ENCODE assay signal across 23 cellular contexts in the genomic region with DNA sequence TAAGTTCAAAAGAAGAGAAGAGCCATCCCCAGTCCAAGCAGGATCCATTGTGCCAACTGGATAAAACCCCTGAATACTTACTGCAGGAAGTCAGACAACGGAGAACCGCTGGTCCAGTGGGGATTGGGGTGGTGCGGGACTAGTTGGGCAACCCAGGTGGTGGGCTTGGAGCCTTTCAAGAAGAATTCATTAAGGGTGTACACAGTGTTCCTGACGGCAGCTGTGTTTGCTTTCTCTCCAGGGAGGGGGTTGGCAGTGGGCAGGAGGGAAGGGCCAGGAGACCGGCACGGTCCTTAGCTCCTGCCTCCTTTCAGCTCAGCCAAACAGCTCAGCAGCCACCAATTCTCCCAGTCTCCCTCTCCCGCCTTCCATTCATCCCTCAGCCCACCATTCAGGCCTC.
DNase-seq lines count a peak whose midpoint lies in the region; ATAC-seq and TF ChIP-seq lines count a peak whose summit lies in the region.
"Had no signal": no experiment of that assay in that cellular context is flagged by ENCODE, and none has a peak within 500 bp of the region (broad histone marks: within the 10 kb centered on the region; RNA-seq: fewer than 3 reads in every experiment).

No MANE protein-coding gene starts in this region.

- DNase-seq in COLO668 (lab: John Stamatoyannopoulos, UW; ENCODE audit: unreplicated experiment): peak; percentile 86
- DNase-seq in NCI-H1105 treated with DMSO at 0.1 percent for 48 hours (lab: John Stamatoyannopoulos, UW): peak; percentile 74
- DNase-seq in NCI-H345 treated with DMSO at 0.1 percent for 48 hours (lab: John Stamatoyannopoulos, UW; ENCODE audit: unreplicated experiment): peak; percentile 81
- DNase-seq in caudate nucleus (lab: John Stamatoyannopoulos, UW): no peak
- DNase-seq in NK-92 (lab: John Stamatoyannopoulos, UW; ENCODE audit: unreplicated experiment): no peak
- DNase-seq in stimulated activated CD4-positive, alpha-beta T cell treated with anti-CD3 and anti-CD28 coated beads, Interleukin-15, amount 100 ng/mL, for 24 hours: no peak
- no peak for DNase-seq in erythroblast (lab: John Stamatoyannopoulos, UW)
- DNase-seq: activated CD4-positive, alpha-beta T cell treated with anti-CD3 and anti-CD28 coated beads, Interleukin-2, amount 10 ng/mL, durations not matched to agents 7 days and 5 days; body of pancreas; C1 segment of cervical spinal cord; left ventricle myocardium inferior; MV-4-11; PC-9; stimulated activated CD4-positive, alpha-beta T cell treated with anti-CD3 and anti-CD28 coated beads, Interleukin-2, amount 100 ng/mL, for 24 hours; stimulated activated naive CD4-positive, alpha-beta T cell; transverse colon had no signal

- TF ChIP-seq POLR2A in erythroblast (IDR thresholded peaks at IDR 0.05; ENCODE audit: low read length): no peak

- peak overlapping the region; percentile 58 for H3K27ac ChIP-seq in caudate nucleus (ENCODE audit: low read depth, low read length)
- H3K27ac ChIP-seq: body of pancreas, coronary artery, heart left ventricle, left ventricle myocardium inferior, PC-9, SJSA1, transverse colon, VCaP had no signal

- no peak for ATAC-seq in GM18502 (IDR thresholded peaks at IDR 0.05; ENCODE audit: poor library complexity, unreplicated experiment)
- ATAC-seq: body of pancreas, GM12878, HCT116, heart left ventricle had no signal

Comparison
In these comparisons a context has a peak if more than half of its experiments do, and no peak if none do; other contexts are left out.
1. DNase-seq: peak in COLO668 (single experiment), NCI-H1105 treated with DMSO at 0.1 percent for 48 hours (single experiment) and NCI-H345 treated with DMSO at 0.1 percent for 48 hours (single experiment); none in caudate nucleus (0 of 61), NK-92 (single experiment), stimulated activated CD4-positive, alpha-beta T cell treated with anti-CD3 and anti-CD28 coated beads, Interleukin-15, amount 100 ng/mL, for 24 hours (single experiment) and erythroblast (0 of 2).